In genomic region chr12:113314121-113314529, GRCh38 we compare ENCODE assay signal across 1 cellular context.
TF ChIP-seq lines count a peak whose summit lies in the region.

No MANE protein-coding gene starts in this region.

TF ChIP-seq in GM23338, 12 proteins besides CTCF, POLR2A, EP300 and RAD21 (continued from another document):
- TF ChIP-seq REST (IDR thresholded peaks at IDR 0.05; ENCODE audit: unreplicated experiment), result no peak
- no peak for TF ChIP-seq ZNF462 (CRISPR knock-in tag; IDR thresholded peaks at IDR 0.05)
- TF ChIP-seq ZNF114 (CRISPR knock-in tag; IDR thresholded peaks at IDR 0.05), result no peak
- no peak for TF ChIP-seq JUNB (IDR thresholded peaks at IDR 0.05; ENCODE audit: unreplicated experiment)
